Comparison of ENCODE assay signal across 12 cellular contexts in the genomic region with DNA sequence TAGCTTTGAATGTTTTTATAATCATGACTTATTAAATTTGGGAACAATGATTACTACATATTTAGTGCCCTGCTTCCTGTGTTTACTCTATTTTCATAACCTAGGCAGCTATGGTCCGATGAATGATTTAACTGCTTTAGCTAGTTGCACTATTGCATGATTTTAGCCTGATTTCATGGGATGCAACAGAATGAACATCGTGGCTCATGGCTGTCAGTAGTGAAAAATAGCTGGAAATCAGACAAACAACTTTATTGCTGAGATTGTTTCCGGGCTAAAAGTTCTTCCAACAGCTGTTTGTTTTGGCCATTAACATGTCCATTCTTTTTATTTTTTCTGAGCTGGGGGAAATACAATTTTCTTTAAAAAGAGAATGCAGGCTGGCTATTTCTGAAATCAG. TPM values are rescaled to one million over a fixed set of nuclear protein-coding genes. Genes with fewer than 3 reads are reported as not detected.
DNase-seq lines count a peak whose midpoint lies in the region; ATAC-seq and TF ChIP-seq lines count a peak whose summit lies in the region.
"Had no signal": no experiment of that assay in that cellular context is flagged by ENCODE, and none has a peak within 500 bp of the region (broad histone marks: within the 10 kb centered on the region; RNA-seq: fewer than 3 reads in every experiment).

A gene with protein sequence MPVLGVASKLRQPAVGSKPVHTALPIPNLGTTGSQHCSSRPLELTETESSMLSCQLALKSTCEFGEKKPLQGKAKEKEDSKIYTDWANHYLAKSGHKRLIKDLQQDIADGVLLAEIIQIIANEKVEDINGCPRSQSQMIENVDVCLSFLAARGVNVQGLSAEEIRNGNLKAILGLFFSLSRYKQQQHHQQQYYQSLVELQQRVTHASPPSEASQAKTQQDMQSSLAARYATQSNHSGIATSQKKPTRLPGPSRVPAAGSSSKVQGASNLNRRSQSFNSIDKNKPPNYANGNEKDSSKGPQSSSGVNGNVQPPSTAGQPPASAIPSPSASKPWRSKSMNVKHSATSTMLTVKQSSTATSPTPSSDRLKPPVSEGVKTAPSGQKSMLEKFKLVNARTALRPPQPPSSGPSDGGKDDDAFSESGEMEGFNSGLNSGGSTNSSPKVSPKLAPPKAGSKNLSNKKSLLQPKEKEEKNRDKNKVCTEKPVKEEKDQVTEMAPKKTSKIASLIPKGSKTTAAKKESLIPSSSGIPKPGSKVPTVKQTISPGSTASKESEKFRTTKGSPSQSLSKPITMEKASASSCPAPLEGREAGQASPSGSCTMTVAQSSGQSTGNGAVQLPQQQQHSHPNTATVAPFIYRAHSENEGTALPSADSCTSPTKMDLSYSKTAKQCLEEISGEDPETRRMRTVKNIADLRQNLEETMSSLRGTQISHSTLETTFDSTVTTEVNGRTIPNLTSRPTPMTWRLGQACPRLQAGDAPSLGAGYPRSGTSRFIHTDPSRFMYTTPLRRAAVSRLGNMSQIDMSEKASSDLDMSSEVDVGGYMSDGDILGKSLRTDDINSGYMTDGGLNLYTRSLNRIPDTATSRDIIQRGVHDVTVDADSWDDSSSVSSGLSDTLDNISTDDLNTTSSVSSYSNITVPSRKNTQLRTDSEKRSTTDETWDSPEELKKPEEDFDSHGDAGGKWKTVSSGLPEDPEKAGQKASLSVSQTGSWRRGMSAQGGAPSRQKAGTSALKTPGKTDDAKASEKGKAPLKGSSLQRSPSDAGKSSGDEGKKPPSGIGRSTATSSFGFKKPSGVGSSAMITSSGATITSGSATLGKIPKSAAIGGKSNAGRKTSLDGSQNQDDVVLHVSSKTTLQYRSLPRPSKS (N-terminal part only) (plus strand): TSS at position 393 of the 400 bp plus-strand sequence. CDS start 568 bp downstream, outside the sequence.

- H3K9me3 ChIP-seq in right atrium auricular region (no peaks in the 10 kb centered on the region), vagina (no peaks in the 10 kb centered on the region)

- H3K36me3 ChIP-seq in right atrium auricular region (no peaks in the 10 kb centered on the region), vagina (no peaks in the 10 kb centered on the region)

- no peak for TF ChIP-seq POLR2A in vagina (IDR thresholded peaks at IDR 0.05)

- H3K4me1 ChIP-seq in right atrium auricular region, result no peaks in the 10 kb centered on the region
- peaks cover 17% of the 10 kb centered on the region for H3K4me1 ChIP-seq in vagina

- peak within 1 kb of the TSS in 1 of 2 donors; percentile 55 for H3K27ac ChIP-seq in right atrium auricular region
- no peak within 1 kb of the TSS for H3K27ac ChIP-seq in vagina

- peak within 1 kb of the TSS; percentile 14 for H3K27ac Mint-ChIP-seq in nephron progenitor cell
- H3K27ac Mint-ChIP-seq in immature natural killer cell, result no peak within 1 kb of the TSS
- no peak within 1 kb of the TSS for H3K27ac Mint-ChIP-seq in T-helper 2 cell treated with Interferon-gamma antibody and Interleukin-4, amounts not matched to agents 5 μg/mL and 100 μg/mL, for 36 hours
- H3K27ac Mint-ChIP-seq: T-helper 17 cell had no signal

- TF ChIP-seq CTCF in right atrium auricular region (IDR thresholded peaks at IDR 0.05), result no peak
- no peak for TF ChIP-seq CTCF in fibroblast of pulmonary artery (IDR thresholded peaks at IDR 0.05; ENCODE audit: low read length, missing control alignments)
- no peak for TF ChIP-seq CTCF in nephron progenitor cell (IDR thresholded peaks at IDR 0.05)
- TF ChIP-seq CTCF in vagina (IDR thresholded peaks at IDR 0.05), result no peak

- DNase-seq in Right ventricle myocardium superior (no peak), right atrium auricular region (ENCODE audit: low spot score) (no peak), fibroblast of pulmonary artery (ENCODE audit: low read depth) (peak; percentile 75), nephron progenitor cell (no peak), vagina (ENCODE audit: extremely low spot score in 2 of 2) (no peak), SW480 (ENCODE audit: low spot score) (no peak), immature natural killer cell (no peak)
- DNase-seq in T-helper 2 cell treated with Interferon-gamma antibody and Interleukin-4, amounts not matched to agents 5 μg/mL and 100 μg/mL, for 36 hours (ENCODE audit: low spot score), result no peak
- DNase-seq: 8988T; activated T-cell treated with anti-CD3 and anti-CD28 coated beads, Interleukin-2, amount 50 U/mL, for 1 hour; NCI-H748 treated with DMSO at 0.1 percent for 48 hours; T-helper 17 cell had no signal

- intact Hi-C loops in Right ventricle myocardium superior (cut with DNase I) (no loop called here), vagina (cut with DNase I) (no loop called here)

- no peaks in the 10 kb centered on the region for H3K27me3 ChIP-seq in right atrium auricular region
- no peaks in the 10 kb centered on the region for H3K27me3 ChIP-seq in vagina

- no peaks in the 10 kb centered on the region for H3K36me3 Mint-ChIP-seq in nephron progenitor cell (ENCODE audit: low read depth)
- H3K36me3 Mint-ChIP-seq in immature natural killer cell, result no peaks in the 10 kb centered on the region
- no peaks in the 10 kb centered on the region for H3K36me3 Mint-ChIP-seq in T-helper 2 cell treated with Interferon-gamma antibody and Interleukin-4, amounts not matched to agents 5 μg/mL and 100 μg/mL, for 36 hours (ENCODE audit: low read depth)

- no peaks in the 10 kb centered on the region for H3K9me3 Mint-ChIP-seq in nephron progenitor cell
- H3K9me3 Mint-ChIP-seq in immature natural killer cell, result peaks cover under 1 to 29% (median 11%) of the 10 kb centered on the region in 6 donors
- H3K9me3 Mint-ChIP-seq in T-helper 2 cell treated with Interferon-gamma antibody and Interleukin-4, amounts not matched to agents 5 μg/mL and 100 μg/mL, for 36 hours, result no peaks in the 10 kb centered on the region

- H3K4me3 Mint-ChIP-seq in nephron progenitor cell, result no peak within 1 kb of the TSS
- no peak within 1 kb of the TSS for H3K4me3 Mint-ChIP-seq in immature natural killer cell
- no peak within 1 kb of the TSS for H3K4me3 Mint-ChIP-seq in T-helper 2 cell treated with Interferon-gamma antibody and Interleukin-4, amounts not matched to agents 5 μg/mL and 100 μg/mL, for 36 hours
- H3K4me3 Mint-ChIP-seq: T-helper 17 cell had no signal

- H3K4me3 ChIP-seq in right atrium auricular region (peak within 1 kb of the TSS in 1 of 2 donors; percentile 0), fibroblast of pulmonary artery (replicated peaks; ENCODE audit: low read depth, low read length) (no peak within 1 kb of the TSS), vagina (no peak within 1 kb of the TSS)

- H3K27me3 Mint-ChIP-seq in nephron progenitor cell (ENCODE audit: low read depth, poor library complexity) (no peaks in the 10 kb centered on the region), immature natural killer cell (ENCODE audit: low read depth in 3 of 3) (peaks cover 0 to 2% (median 2%) of the 10 kb centered on the region in 3 donors)
- no peaks in the 10 kb centered on the region for H3K27me3 Mint-ChIP-seq in T-helper 2 cell treated with Interferon-gamma antibody and Interleukin-4, amounts not matched to agents 5 μg/mL and 100 μg/mL, for 36 hours (ENCODE audit: low read depth)
- H3K27me3 Mint-ChIP-seq: T-helper 17 cell had no signal

- ATAC-seq in Right ventricle myocardium superior (ENCODE audit: poor library complexity), result peak; percentile 75
- ATAC-seq: T-helper 17 cell had no signal

- H3K4me1 Mint-ChIP-seq in nephron progenitor cell (peaks cover 6% of the 10 kb centered on the region), immature natural killer cell (no peaks in the 10 kb centered on the region)
- H3K4me1 Mint-ChIP-seq in T-helper 2 cell treated with Interferon-gamma antibody and Interleukin-4, amounts not matched to agents 5 μg/mL and 100 μg/mL, for 36 hours (ENCODE audit: low read depth), result no peaks in the 10 kb centered on the region
- H3K4me1 Mint-ChIP-seq: T-helper 17 cell had no signal

RNA-seq across cellular contexts. Expression of the gene that starts here (rescaled TPM):
- total RNA-seq in Right ventricle myocardium superior (3.3 TPM), right atrium auricular region (1 to 10 TPM; 4.4 to 5.1 TPM), vagina (16.2 TPM)
- polyA plus RNA-seq in immature natural killer cell, result not detected
